ENCODE assay signal across 8 cellular contexts in genomic region chrX:138191998-138192397, GRCh38.
DNase-seq lines count a peak whose midpoint lies in the region; ATAC-seq, FAIRE-seq and TF ChIP-seq lines count a peak whose summit lies in the region.

No MANE protein-coding gene starts in this region.

- no peak overlapping the region for H2AFZ ChIP-seq in GM23248

- H3K4me2 ChIP-seq in GM23248 (ENCODE audit: unreplicated experiment): no peak overlapping the region

- no peak overlapping the region for H3K4me3 ChIP-seq in GM23248
- no peak overlapping the region for H3K4me3 ChIP-seq in right cardiac atrium (ENCODE audit: low read length)

- no peaks in the 10 kb centered on the region for H3K27me3 ChIP-seq in GM23248 (replicated peaks; ENCODE audit: insufficient read depth)
- no peaks in the 10 kb centered on the region for H3K27me3 ChIP-seq in right cardiac atrium (ENCODE audit: control insufficient read depth, insufficient read depth)

- no peaks in the 10 kb centered on the region for H3K9me2 ChIP-seq in GM23248 (ENCODE audit: insufficient read depth)

- no peaks in the 10 kb centered on the region for H3K79me2 ChIP-seq in GM23248 (ENCODE audit: insufficient read depth)

- no peaks in the 10 kb centered on the region for H3K36me3 ChIP-seq in GM23248 (ENCODE audit: low read depth)

- no peak for FAIRE-seq in GM19239 (lab: Jason Lieb, UNC)

- no peaks in the 10 kb centered on the region for H3F3A ChIP-seq in GM23248 (ENCODE audit: insufficient read depth)

- H3K27ac ChIP-seq in GM23248 (no peak overlapping the region), VCaP (no peak overlapping the region), right cardiac atrium (ENCODE audit: low read length) (no peak overlapping the region)

- ATAC-seq in right cardiac atrium: no peak
- ATAC-seq in GM21737 (IDR thresholded peaks at IDR 0.05; ENCODE audit: unreplicated experiment): no peak

- no peaks in the 10 kb centered on the region for H3K4me1 ChIP-seq in GM23248 (ENCODE audit: insufficient read depth)
- H3K4me1 ChIP-seq in right cardiac atrium (ENCODE audit: control insufficient read depth, insufficient read depth, low read length): no peaks in the 10 kb centered on the region

- H3K9ac ChIP-seq in GM23248: no peak overlapping the region

- TF ChIP-seq CTCF in VCaP (conservative IDR thresholded peaks at IDR 0.05): peak; percentile 81

- WGBS in GM23248 (ENCODE audit: low coverage in 1 of 2, low lambda C conversion rate in 2 of 2, missing lambda C conversion rate in 2 of 2), 2 experiments: 7 to 13% methylated on average over 1 of the region's 1 CpG
- WGBS in right cardiac atrium: 17% methylated on average over 1 of the region's 1 CpG

- DNase-seq in CD1c-positive myeloid dendritic cell (ENCODE audit: extremely low spot score) (peak; percentile 1), GM23248 (peak; percentile 50), kidney glomerular epithelial cell (lab: John Stamatoyannopoulos, UW) (peak; percentile 0), GM19239 (ENCODE audit: insufficient read length, low spot score) (no peak), right cardiac atrium (no peak), cerebellum (ENCODE audit: low spot score) (no peak)

- in situ Hi-C loops in GM23248 (cut with MboI): loop anchor here (10.0 kb wide), 1 partner anchor 553 kb away; no protein-coding TSS in a partner anchor

- no peaks in the 10 kb centered on the region for H4K20me1 ChIP-seq in GM23248 (ENCODE audit: insufficient read depth)

- H3K9me3 ChIP-seq in GM23248 (ENCODE audit: low read depth): no peaks in the 10 kb centered on the region
- no peaks in the 10 kb centered on the region for H3K9me3 ChIP-seq in right cardiac atrium (ENCODE audit: control insufficient read depth, low read length)

- intact Hi-C loops in right cardiac atrium (cut with DNase I): loop anchor here in 3 of 4 donors (5.0 to 10.0 kb wide), 2 partner anchors 553 to 555 kb away; no protein-coding TSS in a partner anchor

Comparison
In these comparisons a context has a peak if more than half of its experiments do, and no peak if none do; other contexts are left out.
1. DNase-seq: peak in CD1c-positive myeloid dendritic cell (single experiment), GM23248 (single experiment) and kidney glomerular epithelial cell (single experiment); none in GM19239 (single experiment), right cardiac atrium (0 of 3) and cerebellum (single experiment).